Comparison of ENCODE assay signal across 1 cellular context in the genomic region with DNA sequence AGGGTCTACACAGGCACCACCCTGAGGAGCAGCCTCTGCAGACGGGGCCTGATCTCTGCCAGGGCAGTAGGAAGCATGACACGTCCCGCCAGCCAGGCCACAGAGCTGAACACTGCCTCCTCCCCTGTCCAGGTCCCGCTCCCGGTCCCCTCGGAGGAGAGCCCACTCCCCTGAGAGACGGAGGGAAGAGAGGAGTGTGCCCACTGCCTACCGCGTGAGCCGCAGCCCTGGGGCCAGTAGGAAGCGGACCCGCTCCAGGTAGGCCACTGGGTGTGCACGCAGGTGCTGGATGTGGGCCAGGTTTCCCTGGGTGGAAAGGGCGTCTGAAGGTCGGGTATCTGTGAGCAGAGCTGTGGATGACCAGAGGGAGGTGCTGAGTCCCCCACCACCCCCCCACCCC.
TF ChIP-seq lines count a peak whose summit lies in the region.

No MANE protein-coding gene starts in this region.

TF ChIP-seq in K562, 482 proteins besides CTCF, POLR2A, EP300 and RAD21:
- TF ChIP-seq POLR2G (IDR thresholded peaks at IDR 0.05; ENCODE audit: low read depth, low read length) (peak; percentile 67), SLC30A9 (CRISPR knock-in tag; IDR thresholded peaks at IDR 0.05) (no peak)
TF ChIP-seq in K562: peak in this region for 1.
